8 cellular contexts compared by ENCODE assay signal in the genomic region with DNA sequence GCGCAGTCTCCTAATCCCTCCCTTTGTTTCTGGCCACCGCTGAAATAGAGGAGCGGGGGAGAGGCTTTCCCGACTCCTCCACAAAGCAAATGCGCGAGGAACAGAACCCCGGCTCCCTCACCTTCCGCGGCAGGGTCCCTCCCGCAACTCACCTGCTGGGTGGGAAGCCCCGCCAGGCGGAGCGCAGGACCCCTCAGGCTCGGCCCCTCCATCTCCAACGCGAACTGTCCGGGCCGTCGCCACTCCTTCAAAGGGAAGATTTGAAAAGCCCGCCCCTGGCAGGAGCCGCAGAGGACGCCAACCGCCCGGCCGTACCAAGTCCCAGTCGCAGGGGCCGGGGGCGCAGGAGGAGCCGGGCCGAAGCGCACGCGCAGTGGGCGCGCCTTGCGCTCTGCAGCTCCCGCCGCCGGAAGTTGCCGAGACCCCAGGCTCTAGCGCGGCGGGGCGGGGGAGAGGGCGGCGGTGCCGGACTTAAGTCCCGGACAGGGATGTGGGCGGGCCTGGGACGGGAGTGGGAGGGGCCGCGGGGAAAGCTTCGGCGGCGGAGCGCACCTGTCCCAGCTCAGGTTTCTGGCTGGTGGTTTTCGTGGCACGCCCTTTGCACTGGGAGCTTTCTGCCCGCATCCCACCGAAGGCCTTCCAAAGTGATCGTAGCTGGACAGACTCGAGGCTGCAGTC. TPM values are rescaled to one million over a fixed set of nuclear protein-coding genes. Genes with fewer than 3 reads are reported as not detected.
A peak's percentile ranks its signal among the peaks of the same experiment; 100 is the strongest.
DNase-seq lines count a peak whose midpoint lies in the region; ATAC-seq and TF ChIP-seq lines count a peak whose summit lies in the region.

Gene RTKN2, minus strand, starts transcription at position 446 of the 678 bp plus-strand sequence. Its CDS starts 234 bp downstream, at position 212.

- H3K9me3 Mint-ChIP-seq in H9: no peaks in the 10 kb centered on the region

- H3K79me2 ChIP-seq in H9 (ENCODE audit: insufficient read depth, low read length): peaks cover 4% of the 10 kb centered on the region; the same call in 1 of the 2 replicates

- peak within 1 kb of the TSS; percentile 68 for H3K9ac ChIP-seq in H9 (ENCODE audit: extremely low read depth, insufficient read length, low read length)

- H4K20me1 ChIP-seq in H9 (ENCODE audit: control insufficient read depth, insufficient read depth, insufficient read length): no peaks in the 10 kb centered on the region

- H3K4ac ChIP-seq in H9 (ENCODE audit: low read depth, low read length): no peak within 1 kb of the TSS

- H3K79me1 ChIP-seq in H9 (ENCODE audit: insufficient read depth, low read depth, low read length, poor library complexity, severe bottlenecking): peaks cover 5% of the 10 kb centered on the region

- no peak within 1 kb of the TSS for H2BK20ac ChIP-seq in H9 (ENCODE audit: low read depth, low read length, poor library complexity, severe bottlenecking)

- peak within 1 kb of the TSS; percentile 34 for H2AFZ ChIP-seq in H9 (ENCODE audit: low read length)

- no peaks in the 10 kb centered on the region for H3K9me3 ChIP-seq in H9 (ENCODE audit: control insufficient read depth, low read depth, low read length)
- H3K9me3 ChIP-seq in left ventricle myocardium inferior (replicated peaks): no peaks in the 10 kb centered on the region
- H3K9me3 ChIP-seq in upper lobe of right lung: no peaks in the 10 kb centered on the region

- H3K4me3 ChIP-seq in NB4 (ENCODE audit: low read depth, low read length): peak within 1 kb of the TSS; percentile 81
- H3K4me3 ChIP-seq in left ventricle myocardium inferior: peak within 1 kb of the TSS; percentile 81
- peak within 1 kb of the TSS; percentile 71 for H3K4me3 ChIP-seq in upper lobe of right lung

- no peak within 1 kb of the TSS for H3K56ac ChIP-seq in H9 (ENCODE audit: insufficient read length, low read depth, low read length)

- no peak within 1 kb of the TSS for H3K23ac ChIP-seq in H9 (ENCODE audit: insufficient read length, low read depth, low read length)

- intact Hi-C loops in left ventricle myocardium inferior (cut with micrococcal nuclease): no loop called here
- intact Hi-C loops in posterior vena cava (cut with DNase I): no loop called here
- intact Hi-C loops in upper lobe of right lung (cut with DNase I): no loop called here

- peak within 1 kb of the TSS; percentile 77 to 97 (median 87); a peak in 6 of 7 replicates for H3K27ac Mint-ChIP-seq in H9

- no peaks in the 10 kb centered on the region for H3K36me3 Mint-ChIP-seq in H9 (ENCODE audit: insufficient read depth in 1 of 3, low read depth in 3 of 3)

- DNase-seq in EH (ENCODE audit: low read depth) (peak; percentile 83), H9 (peak; percentile 99), NB4 (ENCODE audit: low read depth) (peak; percentile 95), SW 1271 (lab: John Stamatoyannopoulos, UW) (peak; percentile 25 to 71), amniotic epithelial cell (ENCODE audit: low read depth) (peak; percentile 58), left ventricle myocardium inferior (peak; percentile 47), posterior vena cava (ENCODE audit: low spot score) (peak; percentile 89), upper lobe of right lung (peak; percentile 93)

- H2AK5ac ChIP-seq in H9 (ENCODE audit: insufficient read length, low read length): no peak within 1 kb of the TSS

- no peak within 1 kb of the TSS for H2BK12ac ChIP-seq in H9 (ENCODE audit: insufficient read length, low read depth, low read length)

- H3K4me1 Mint-ChIP-seq in H9: peaks cover 33 to 35% of the 10 kb centered on the region in 2 experiments

- H3K36me3 ChIP-seq in left ventricle myocardium inferior: no peaks in the 10 kb centered on the region
- H3K36me3 ChIP-seq in upper lobe of right lung: no peaks in the 10 kb centered on the region

- H3K4me2 ChIP-seq in H9 (ENCODE audit: insufficient read depth, insufficient read length, low read length): peak within 1 kb of the TSS; percentile 78

- WGBS in H9 (ENCODE audit: extremely low coverage, insufficient read length, low lambda C conversion rate): no CpG with 5 or more reads among the region's 62 CpGs

- H3K14ac ChIP-seq in H9 (ENCODE audit: insufficient read depth, low read length): peak within 1 kb of the TSS; percentile 82

- H2BK5ac ChIP-seq in H9 (ENCODE audit: insufficient read length, low read length): no peak within 1 kb of the TSS

- ATAC-seq in upper lobe of right lung: peak; percentile 95

- no peaks in the 10 kb centered on the region for H3K23me2 ChIP-seq in H9 (ENCODE audit: insufficient read length, low read depth, low read length, poor library complexity, severe bottlenecking)

- H4K8ac ChIP-seq in H9 (replicated peaks; ENCODE audit: insufficient read length, low read depth, low read length): no peak within 1 kb of the TSS

- no peak for TF ChIP-seq CTCF in H9 (conservative IDR thresholded peaks at IDR 0.05)
- TF ChIP-seq CTCF in NB4 (IDR thresholded peaks at IDR 0.05; ENCODE audit: low read depth, low read length): no peak
- no peak for TF ChIP-seq CTCF in left ventricle myocardium inferior (IDR thresholded peaks at IDR 0.05; ENCODE audit: borderline replicate concordance)
- no peak for TF ChIP-seq CTCF in upper lobe of right lung (IDR thresholded peaks at IDR 0.05)

- H3K18ac ChIP-seq in H9 (ENCODE audit: insufficient read length, low read depth, low read length): peak within 1 kb of the TSS; percentile 79

- TF ChIP-seq POLR2A in NB4 (IDR thresholded peaks at IDR 0.05; ENCODE audit: extremely low read depth, insufficient read length): peak; percentile 75

- H3K27me3 Mint-ChIP-seq in H9 (ENCODE audit: low read depth): peaks cover 12% of the 10 kb centered on the region

- no peaks in the 10 kb centered on the region for H3K27me3 ChIP-seq in H9 (ENCODE audit: insufficient read depth, low read length)
- peaks cover 37% of the 10 kb centered on the region for H3K27me3 ChIP-seq in left ventricle myocardium inferior (ENCODE audit: low read depth)
- no peaks in the 10 kb centered on the region for H3K27me3 ChIP-seq in upper lobe of right lung

- no peak within 1 kb of the TSS for H4K91ac ChIP-seq in H9 (ENCODE audit: insufficient read length, low read depth, low read length)

- H3K4me1 ChIP-seq in H9 (ENCODE audit: insufficient read depth, low read length): peaks cover 7% of the 10 kb centered on the region; the same call in 1 of the 2 replicates
- H3K4me1 ChIP-seq in left ventricle myocardium inferior: peaks cover 12% of the 10 kb centered on the region
- H3K4me1 ChIP-seq in upper lobe of right lung: peaks cover 5% of the 10 kb centered on the region

- H4K5ac ChIP-seq in H9 (ENCODE audit: insufficient read length, low read depth, low read length): no peak within 1 kb of the TSS

- no peak within 1 kb of the TSS for H2BK15ac ChIP-seq in H9 (ENCODE audit: low read depth, low read length)

- H3K27ac ChIP-seq in H9 (ENCODE audit: insufficient read length, low read depth, low read length): no peak within 1 kb of the TSS
- no peak within 1 kb of the TSS for H3K27ac ChIP-seq in left ventricle myocardium inferior (replicated peaks)
- no peak within 1 kb of the TSS for H3K27ac ChIP-seq in upper lobe of right lung

- no peak within 1 kb of the TSS for H2BK120ac ChIP-seq in H9 (ENCODE audit: low read depth, low read length, poor library complexity, severe bottlenecking)

- peak within 1 kb of the TSS; percentile 90 to 96 for H3K4me3 Mint-ChIP-seq in H9

- no peak within 1 kb of the TSS for H3T11ph ChIP-seq in H9 (ENCODE audit: low read length)

RNA-seq across cellular contexts. Expression of gene RTKN2, which starts in this region (rescaled TPM):
- total RNA-seq in H9 (2021): 14.4 and 14.5 TPM in 2 replicates
- not detected for total RNA-seq in left ventricle myocardium inferior
- total RNA-seq in posterior vena cava: under 1 TPM; 0.14 to 0.19 TPM
- 93.7 TPM for total RNA-seq in upper lobe of right lung

Comparison
In these comparisons a context has a peak if more than half of its experiments do, and no peak if none do; other contexts are left out.
1. RNA of gene RTKN2 (total RNA-seq): 93.7 TPM in upper lobe of right lung (single experiment) and 14.4 to 14.5 TPM in H9; 0.14 to 0.19 TPM in posterior vena cava and not detected in left ventricle myocardium inferior (single experiment); every median in the first group is over 10 times any median in the second.
2. Peak in DNase-seq and H3K4me3 ChIP-seq in left ventricle myocardium inferior; RNA of the gene not detected or under 1 TPM.
3. Peak in DNase-seq in posterior vena cava; RNA of the gene not detected or under 1 TPM.
4. DNase-seq: peak in every context shown above with its lines; median percentile 99 in H9; 95 in NB4; 93 in upper lobe of right lung; 89 in posterior vena cava; 83 in EH; 58 in amniotic epithelial cell; 48 in SW 1271; 47 in left ventricle myocardium inferior.
5. Peak in every context shown above with its lines, with median percentiles within 50 percentile points of each other: H3K4me3 ChIP-seq.